ENCODE assay signal across 15 cellular contexts in the genomic region with DNA sequence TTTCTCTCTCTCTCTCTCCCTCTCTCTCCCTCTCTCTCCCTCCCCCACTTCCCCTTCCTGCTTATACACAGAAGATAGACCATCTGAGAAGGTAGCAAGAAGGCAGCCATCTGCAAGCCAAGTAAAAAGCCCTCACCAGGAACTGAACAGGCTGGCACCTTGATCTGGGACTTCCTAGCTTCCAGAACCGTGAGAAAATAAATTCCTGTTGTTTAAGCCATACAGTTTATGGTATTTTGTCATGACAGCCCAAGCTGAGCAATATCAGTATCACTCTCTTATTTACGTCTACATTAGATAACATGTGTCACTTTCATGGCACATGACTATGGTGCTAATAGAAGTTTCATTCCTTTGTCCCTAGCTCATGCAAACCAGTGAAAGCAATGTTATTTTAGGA.
DNase-seq lines count a peak whose midpoint lies in the region; ATAC-seq, FAIRE-seq and TF ChIP-seq lines count a peak whose summit lies in the region.
"Had no signal": no experiment of that assay in that cellular context is flagged by ENCODE, and none has a peak within 500 bp of the region (broad histone marks: within the 10 kb centered on the region; RNA-seq: fewer than 3 reads in every experiment).

No MANE protein-coding gene starts in this region.

- H3K4me1 ChIP-seq in tibial artery (peaks cover 0 to 37% (median 5%) of the 10 kb centered on the region in 4 donors), HepG2 (ENCODE audit: insufficient read depth, low read length) (no peaks in the 10 kb centered on the region)

- H3K79me2 ChIP-seq in HepG2 (ENCODE audit: insufficient read depth, low read length) = no peaks in the 10 kb centered on the region

- TF ChIP-seq CTCF in WI38 (IDR thresholded peaks at IDR 0.05; ENCODE audit: low read depth, low read length) = no peak
- TF ChIP-seq CTCF in tibial artery (IDR thresholded peaks at IDR 0.05) = no peak
- no peak for TF ChIP-seq CTCF in HepG2 (CRISPR knock-in tag; IDR thresholded peaks at IDR 0.05)

- no peaks in the 10 kb centered on the region for H3K9me3 Mint-ChIP-seq in activated naive CD4-positive, alpha-beta T cell treated with anti-CD3 and anti-CD28 coated beads, Interleukin-2, amount 50 U/mL, for 72 hours
- H3K9me3 Mint-ChIP-seq: WTC11 had no signal

- 4% methylated on average over 2 of the region's 2 CpGs for WGBS in HepG2 (ENCODE audit: low lambda C conversion rate)

- no peak overlapping the region for H3K9ac ChIP-seq in HepG2 (ENCODE audit: insufficient read depth, low read depth, low read length)

- H3K27ac Mint-ChIP-seq in activated naive CD4-positive, alpha-beta T cell treated with anti-CD3 and anti-CD28 coated beads, Interleukin-2, amount 50 U/mL, for 72 hours = peak overlapping the region in 1 of 2 donors; percentile 87
- H3K27ac Mint-ChIP-seq: CD14-positive monocyte, WTC11 had no signal

- H3K27ac ChIP-seq in tibial artery (peak overlapping the region; percentile 67), HepG2 (ENCODE audit: extremely low read length, insufficient read depth, low read length) (no peak overlapping the region)

- TF ChIP-seq EP300 in HepG2 (IDR thresholded peaks at IDR 0.05; ENCODE audit: low read depth in 2 of 2, low read length in 2 of 2) (no peak), HepG2 (CRISPR knock-in tag; IDR thresholded peaks at IDR 0.05; ENCODE audit: borderline replicate concordance) (no peak)

- DNase-seq in activated naive CD4-positive, alpha-beta T cell treated with anti-CD3 and anti-CD28 coated beads, Interleukin-2, amount 50 U/mL, for 72 hours (ENCODE audit: low spot score in 2 of 2) = no peak
- DNase-seq in activated naive CD4-positive, alpha-beta T cell (lab: John Stamatoyannopoulos, UW) = no peak
- DNase-seq in Right ventricle myocardium superior (no peak), tibial artery (no peak), NCI-H2227 (lab: John Stamatoyannopoulos, UW; ENCODE audit: unreplicated experiment) (no peak), HepG2 (ENCODE audit: low spot score) (no peak), SHP77 (lab: John Stamatoyannopoulos, UW) (no peak)
- DNase-seq: anterior cingulate cortex; NCI-H1105 treated with DMSO at 0.1 percent for 48 hours; stimulated activated CD4-positive, alpha-beta T cell treated with anti-CD3 and anti-CD28 coated beads, Interleukin-12 subunit alpha, Interleukin-12 subunit beta, amount 100 ng/mL, for 4 hours; stimulated activated naive CD4-positive, alpha-beta T cell treated with Interleukin-2 at 50 U/mL for 16 hours had no signal

- TF ChIP-seq RAD21 in HepG2 (CRISPR knock-in tag; IDR thresholded peaks at IDR 0.05) = no peak

- H3K4me2 ChIP-seq in HepG2 (ENCODE audit: low read depth, low read length) = no peak overlapping the region

- BruUV-seq in HepG2 (replicated peaks; lab: Mats Ljungman, UMichigan) = no TSS peak

- no peak overlapping the region for H2AFZ ChIP-seq in HepG2 (ENCODE audit: low read length)

- no peaks in the 10 kb centered on the region for H3K27me3 ChIP-seq in tibial artery
- no peaks in the 10 kb centered on the region for H3K27me3 ChIP-seq in HepG2 (ENCODE audit: control insufficient read depth in 1 of 2, insufficient read depth in 2 of 2, low read length in 2 of 2)

- H3K36me3 ChIP-seq in tibial artery (no peaks in the 10 kb centered on the region), HepG2 (replicated peaks in 1 of 2; ENCODE audit: control insufficient read depth in 1 of 2, insufficient read depth in 2 of 2, low read length in 2 of 2) (no peaks in the 10 kb centered on the region)

- CTCF ChIA-PET in HepG2 (lab: Yijun Ruan, JAX; ENCODE audit: low intra/inter-chr PET ratio, low total read pairs) = no interaction called here

- peak; percentile 23 to 35 for ATAC-seq in activated naive CD4-positive, alpha-beta T cell treated with anti-CD3 and anti-CD28 coated beads, Interleukin-2, amount 50 U/mL, for 72 hours
- ATAC-seq in Right ventricle myocardium superior (ENCODE audit: poor library complexity) (peak; percentile 84), HepG2 (no peak)
- ATAC-seq: WTC11 had no signal

- intact Hi-C loops in Right ventricle myocardium superior (cut with DNase I) = no loop called here
- intact Hi-C loops in tibial artery (cut with DNase I; ENCODE audit: low total_unique reads) = no loop called here
- intact Hi-C loops in HepG2 (cut with micrococcal nuclease; ENCODE audit: unreplicated experiment) = no loop called here

- peak overlapping the region; percentile 23; the same call in 1 of the 2 replicates for H3K4me3 ChIP-seq in WI38 (ENCODE audit: low read depth, low read length)
- H3K4me3 ChIP-seq in tibial artery = no peak overlapping the region
- H3K4me3 ChIP-seq in HepG2 (replicated peaks in 1 of 3; ENCODE audit: insufficient read depth in 1 of 3, low read depth in 2 of 3, low read length in 3 of 3) = no peak overlapping the region

- no peaks in the 10 kb centered on the region for H4K20me1 ChIP-seq in HepG2 (ENCODE audit: insufficient read depth, low read length)

- H3K36me3 Mint-ChIP-seq in activated naive CD4-positive, alpha-beta T cell treated with anti-CD3 and anti-CD28 coated beads, Interleukin-2, amount 50 U/mL, for 72 hours = peaks cover 12 to 71% of the 10 kb centered on the region in 2 donors
- H3K36me3 Mint-ChIP-seq: CD14-positive monocyte, WTC11 had no signal

- POLR2A ChIA-PET in HepG2 (lab: Yijun Ruan, JAX) = no interaction called here

- in situ Hi-C loops in HepG2 (cut with HindIII; ENCODE audit: extremely low pct_ligation_motif_present, low pct_unique_long_range_greater_than_20kb) = no loop called here

- no peak for FAIRE-seq in HepG2 (lab: Jason Lieb, UNC)
- FAIRE-seq: frontal cortex had no signal

- TF ChIP-seq POLR2A in HepG2 (IDR thresholded peaks at IDR 0.05; ENCODE audit: insufficient read depth in 1 of 2, low read depth in 2 of 2, low read length in 2 of 2) = no peak

- no peaks in the 10 kb centered on the region for H3K9me3 ChIP-seq in tibial artery
- H3K9me3 ChIP-seq in HepG2 (ENCODE audit: low read length) = no peaks in the 10 kb centered on the region

TF ChIP-seq in HepG2, 621 proteins besides CTCF, POLR2A, EP300 and RAD21:
- no peak for TF ChIP-seq NONO (IDR thresholded peaks at IDR 0.05)
- TF ChIP-seq NONO (CRISPR knock-in tag; conservative IDR thresholded peaks at IDR 0.05) = no peak
- TF ChIP-seq ZNF431 (CRISPR knock-in tag; IDR thresholded peaks at IDR 0.05; ENCODE audit: borderline replicate concordance, low read depth) = no peak
- TF ChIP-seq ZNF788 (CRISPR knock-in tag; IDR thresholded peaks at IDR 0.05; ENCODE audit: borderline replicate concordance) = no peak
- no peak for TF ChIP-seq POLR2G (IDR thresholded peaks at IDR 0.05; ENCODE audit: low read depth, low read length)
- no peak for TF ChIP-seq TCF12 (IDR thresholded peaks at IDR 0.05)
- no peak for TF ChIP-seq TCF12 (CRISPR knock-in tag; IDR thresholded peaks at IDR 0.05)
- TF ChIP-seq HHEX (CRISPR knock-in tag; IDR thresholded peaks at IDR 0.05) = no peak
